20 cellular contexts compared by ENCODE assay signal in the genomic region with DNA sequence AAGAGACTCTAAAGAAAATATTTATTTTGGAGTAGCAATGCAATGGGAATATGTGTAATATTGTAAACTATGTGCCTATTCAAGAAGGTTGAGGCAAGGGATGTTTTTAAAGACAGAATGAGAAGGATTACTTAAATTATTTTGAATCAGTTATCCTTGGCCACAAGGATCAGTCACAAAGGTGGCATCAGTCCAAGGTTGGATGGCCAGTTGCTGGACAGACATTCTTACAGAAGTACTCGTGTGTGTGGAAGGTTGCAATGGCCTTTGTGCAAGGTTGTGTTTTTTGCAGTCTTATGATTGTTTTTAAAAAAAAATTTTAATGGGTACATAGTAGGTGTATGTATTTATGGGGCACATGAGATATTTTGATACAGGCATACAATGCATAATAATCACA. TPM values are rescaled to one million over a fixed set of nuclear protein-coding genes. Genes with fewer than 3 reads are reported as not detected.
DNase-seq lines count a peak whose midpoint lies in the region; ATAC-seq and TF ChIP-seq lines count a peak whose summit lies in the region.
"Had no signal": no experiment of that assay in that cellular context is flagged by ENCODE, and none has a peak within 500 bp of the region (broad histone marks: within the 10 kb centered on the region; RNA-seq: fewer than 3 reads in every experiment).

No MANE protein-coding gene starts in this region.

- no peak overlapping the region for H2BK120ac ChIP-seq in H9 (ENCODE audit: low read depth, low read length, poor library complexity, severe bottlenecking)

- peaks cover 14% of the 10 kb centered on the region for H3K79me1 ChIP-seq in H9 (ENCODE audit: insufficient read depth, low read depth, low read length, poor library complexity, severe bottlenecking)

- peaks cover 8% of the 10 kb centered on the region for H3K23me2 ChIP-seq in H9 (ENCODE audit: insufficient read length, low read depth, low read length, poor library complexity, severe bottlenecking)

- no peak overlapping the region for H4K8ac ChIP-seq in H9 (replicated peaks; ENCODE audit: insufficient read length, low read depth, low read length)

- no peaks in the 10 kb centered on the region for H3K9me3 Mint-ChIP-seq in H9
- no peaks in the 10 kb centered on the region for H3K9me3 Mint-ChIP-seq in CD4-positive, alpha-beta T cell
- H3K9me3 Mint-ChIP-seq in activated CD4-positive, alpha-beta memory T cell treated with anti-CD3 and anti-CD28 coated beads for 36 hours = no peaks in the 10 kb centered on the region

- no peak overlapping the region for H3K27ac ChIP-seq in H9 (ENCODE audit: insufficient read length, low read depth, low read length)
- no peak overlapping the region for H3K27ac ChIP-seq in CD4-positive, alpha-beta T cell (ENCODE audit: low read depth, low read length)
- H3K27ac ChIP-seq: C4-2B, dorsolateral prefrontal cortex, right atrium auricular region, VCaP had no signal

- H2BK5ac ChIP-seq in H9 (ENCODE audit: insufficient read length, low read length) = no peak overlapping the region

- peak overlapping the region; percentile 62 for H2BK12ac ChIP-seq in H9 (ENCODE audit: insufficient read length, low read depth, low read length)

- H4K20me1 ChIP-seq in H9 (ENCODE audit: control insufficient read depth, insufficient read depth, insufficient read length) = no peaks in the 10 kb centered on the region

- H3K4me3 ChIP-seq in fibroblast of mammary gland (ENCODE audit: control insufficient read depth, low read depth, low read length) = no peak overlapping the region
- H3K4me3 ChIP-seq: right atrium auricular region had no signal

- peaks cover 19 to 38% of the 10 kb centered on the region in 2 experiments for H3K4me1 Mint-ChIP-seq in H9
- H3K4me1 Mint-ChIP-seq in CD4-positive, alpha-beta T cell (ENCODE audit: low read depth) = peaks cover 49% of the 10 kb centered on the region
- H3K4me1 Mint-ChIP-seq in activated CD4-positive, alpha-beta memory T cell treated with anti-CD3 and anti-CD28 coated beads for 36 hours (ENCODE audit: low read depth) = peaks cover 19% of the 10 kb centered on the region

- H2BK15ac ChIP-seq in H9 (ENCODE audit: low read depth, low read length) = no peak overlapping the region

- H3K4me1 ChIP-seq in H9 (ENCODE audit: insufficient read depth, low read length) = no peaks in the 10 kb centered on the region

- intact Hi-C loops in CD4-positive, alpha-beta T cell (cut with DNase I, micrococcal nuclease) = no loop called here
- intact Hi-C loops in activated CD4-positive, alpha-beta memory T cell treated with anti-CD3 and anti-CD28 coated beads for 36 hours (cut with micrococcal nuclease) = no loop called here

- no peak overlapping the region for H3K4ac ChIP-seq in H9 (ENCODE audit: low read depth, low read length)

- no peak overlapping the region for H3K4me2 ChIP-seq in H9 (ENCODE audit: insufficient read depth, insufficient read length, low read length)

- no peak overlapping the region for H3K27ac Mint-ChIP-seq in H9
- no peak overlapping the region for H3K27ac Mint-ChIP-seq in CD4-positive, alpha-beta T cell
- no peak overlapping the region for H3K27ac Mint-ChIP-seq in activated CD4-positive, alpha-beta memory T cell treated with anti-CD3 and anti-CD28 coated beads for 36 hours

- H3K18ac ChIP-seq in H9 (ENCODE audit: insufficient read length, low read depth, low read length) = no peak overlapping the region

- peaks cover 23% of the 10 kb centered on the region for H3K79me2 ChIP-seq in H9 (ENCODE audit: insufficient read depth, low read length)

- WGBS in H9 (ENCODE audit: extremely low coverage, insufficient read length, low lambda C conversion rate) = no CpG with 5 or more reads among the region's 1 CpG

- H3K14ac ChIP-seq in H9 (ENCODE audit: insufficient read depth, low read length) = no peak overlapping the region

- ATAC-seq in CD4-positive, alpha-beta T cell (ENCODE audit: poor library complexity) = no peak

- H3K4me3 Mint-ChIP-seq in H9 = no peak overlapping the region
- no peak overlapping the region for H3K4me3 Mint-ChIP-seq in CD4-positive, alpha-beta T cell
- no peak overlapping the region for H3K4me3 Mint-ChIP-seq in activated CD4-positive, alpha-beta memory T cell treated with anti-CD3 and anti-CD28 coated beads for 36 hours

- no peaks in the 10 kb centered on the region for H3K27me3 ChIP-seq in H9 (ENCODE audit: insufficient read depth, low read length)
- H3K27me3 ChIP-seq in CD4-positive, alpha-beta T cell (ENCODE audit: control insufficient read depth, insufficient read depth, low read length) = no peaks in the 10 kb centered on the region
- H3K27me3 ChIP-seq: cardiac muscle cell, dorsolateral prefrontal cortex, right atrium auricular region had no signal

- H3K56ac ChIP-seq in H9 (ENCODE audit: insufficient read length, low read depth, low read length) = no peak overlapping the region

- no peak overlapping the region for H4K91ac ChIP-seq in H9 (ENCODE audit: insufficient read length, low read depth, low read length)

- peaks cover 0 to 8% (median 0%) of the 10 kb centered on the region in 3 experiments; a peak in 5 of 7 replicates for H3K36me3 Mint-ChIP-seq in H9 (ENCODE audit: insufficient read depth in 1 of 3, low read depth in 3 of 3)
- peaks cover 26% of the 10 kb centered on the region for H3K36me3 Mint-ChIP-seq in CD4-positive, alpha-beta T cell (ENCODE audit: low read depth)
- H3K36me3 Mint-ChIP-seq in activated CD4-positive, alpha-beta memory T cell treated with anti-CD3 and anti-CD28 coated beads for 36 hours = no peaks in the 10 kb centered on the region

- peak; percentile 18 for DNase-seq in A172 (ENCODE audit: low spot score)
- DNase-seq in H9 = no peak
- peak; percentile 37 for DNase-seq in RKO (ENCODE audit: low spot score)
- DNase-seq in fibroblast of mammary gland (ENCODE audit: low read depth) = peak; percentile 35
- no peak for DNase-seq in NCI-H82 (lab: John Stamatoyannopoulos, UW)
- DNase-seq in CD4-positive, alpha-beta T cell = no peak
- no peak for DNase-seq in activated CD4-positive, CD25-positive, alpha-beta regulatory T cell (lab: John Stamatoyannopoulos, UW)
- DNase-seq in activated CD4-positive, alpha-beta memory T cell treated with anti-CD3 and anti-CD28 coated beads for 36 hours = no peak
- DNase-seq: activated CD4-positive, alpha-beta T cell treated with anti-CD3 and anti-CD28 coated beads, Interleukin-2, amount 50 U/mL, for 4 hours; activated gamma-delta T cell; dorsolateral prefrontal cortex; foreskin melanocyte; GOT3; NCI-H1105 treated with DMSO at 0.1 percent for 48 hours; NCI-H510A treated with DMSO at 0.1 percent for 48 hours; SHP77 treated with DMSO at 0.1 percent for 48 hours had no signal

- no peak overlapping the region for H2BK20ac ChIP-seq in H9 (ENCODE audit: low read depth, low read length, poor library complexity, severe bottlenecking)

- no peaks in the 10 kb centered on the region for H3K27me3 Mint-ChIP-seq in H9 (ENCODE audit: low read depth)
- H3K27me3 Mint-ChIP-seq in CD4-positive, alpha-beta T cell = no peaks in the 10 kb centered on the region
- H3K27me3 Mint-ChIP-seq in activated CD4-positive, alpha-beta memory T cell treated with anti-CD3 and anti-CD28 coated beads for 36 hours = no peaks in the 10 kb centered on the region

- H2AFZ ChIP-seq in H9 (ENCODE audit: low read length) = no peak overlapping the region

- POLR2A ChIA-PET in CD4-positive, alpha-beta T cell (lab: Charles Lee) = no interaction called here
- POLR2A ChIA-PET in activated CD4-positive, alpha-beta memory T cell treated with anti-CD3 and anti-CD28 coated beads for 36 hours (lab: Charles Lee) = no interaction called here

- no peak overlapping the region for H3K23ac ChIP-seq in H9 (ENCODE audit: insufficient read length, low read depth, low read length)

- H4K5ac ChIP-seq in H9 (ENCODE audit: insufficient read length, low read depth, low read length) = no peak overlapping the region

- no peak for TF ChIP-seq CTCF in H9 (conservative IDR thresholded peaks at IDR 0.05)
- TF ChIP-seq CTCF in fibroblast of mammary gland (conservative IDR thresholded peaks at IDR 0.05; ENCODE audit: control insufficient read depth, insufficient read depth, low read depth, low read length) = no peak
- TF ChIP-seq CTCF in CD4-positive, alpha-beta T cell (IDR thresholded peaks at IDR 0.05) = no peak

- no peak overlapping the region for H2AK5ac ChIP-seq in H9 (ENCODE audit: insufficient read length, low read length)

- H3K9me3 ChIP-seq in H9 (ENCODE audit: control insufficient read depth, low read depth, low read length) = no peaks in the 10 kb centered on the region
- H3K9me3 ChIP-seq in CD4-positive, alpha-beta T cell (ENCODE audit: control insufficient read depth, low read length) = no peaks in the 10 kb centered on the region
- H3K9me3 ChIP-seq: right atrium auricular region had no signal

- no peak overlapping the region for H3K9ac ChIP-seq in H9 (ENCODE audit: extremely low read depth, insufficient read length, low read length)

- H3T11ph ChIP-seq in H9 (ENCODE audit: low read length) = no peak overlapping the region

- CTCF ChIA-PET in CD4-positive, alpha-beta T cell (lab: Charles Lee) = no interaction called here
- CTCF ChIA-PET in activated CD4-positive, alpha-beta memory T cell treated with anti-CD3 and anti-CD28 coated beads for 36 hours (lab: Charles Lee) = no interaction called here

RNA-seq across cellular contexts. Expression of gene QRSL1, which starts 2.0 kb away (rescaled TPM):
- total RNA-seq in A172 (2014; rRNA removed; shearing (Covaris generic)) = 15.4 and 16.2 TPM in 2 replicates
- 17.4 and 19.5 TPM in 2 replicates for total RNA-seq in H9 (2021)
- total RNA-seq in CD4-positive, alpha-beta T cell = 1 to 10 TPM; 7.3 to 9.3 TPM
- 10 to 100 TPM; 13.2 to 13.9 TPM for total RNA-seq in activated CD4-positive, alpha-beta memory T cell treated with anti-CD3 and anti-CD28 coated beads for 36 hours

RNA-seq across cellular contexts. Expression of gene RTN4IP1, which starts 2.1 kb away (rescaled TPM):
- 9.9 and 10.9 TPM in 2 replicates for total RNA-seq in A172 (2014; rRNA removed; shearing (Covaris generic))
- total RNA-seq in H9 (2021) = 11.6 and 12.5 TPM in 2 replicates
- total RNA-seq in CD4-positive, alpha-beta T cell = 1 to 10 TPM; 2.4 to 2.5 TPM
- 1 to 10 TPM; 8.0 to 8.5 TPM for total RNA-seq in activated CD4-positive, alpha-beta memory T cell treated with anti-CD3 and anti-CD28 coated beads for 36 hours

Comparison
In these comparisons a context has a peak if more than half of its experiments do, and no peak if none do; other contexts are left out.
1. DNase-seq: peak in A172 (single experiment), RKO (single experiment) and fibroblast of mammary gland (single experiment); none in H9 (single experiment), NCI-H82 (single experiment), CD4-positive, alpha-beta T cell (0 of 10), activated CD4-positive, CD25-positive, alpha-beta regulatory T cell (0 of 4) and activated CD4-positive, alpha-beta memory T cell treated with anti-CD3 and anti-CD28 coated beads for 36 hours (single experiment).